17 cellular contexts compared by ENCODE assay signal in the genomic region with DNA sequence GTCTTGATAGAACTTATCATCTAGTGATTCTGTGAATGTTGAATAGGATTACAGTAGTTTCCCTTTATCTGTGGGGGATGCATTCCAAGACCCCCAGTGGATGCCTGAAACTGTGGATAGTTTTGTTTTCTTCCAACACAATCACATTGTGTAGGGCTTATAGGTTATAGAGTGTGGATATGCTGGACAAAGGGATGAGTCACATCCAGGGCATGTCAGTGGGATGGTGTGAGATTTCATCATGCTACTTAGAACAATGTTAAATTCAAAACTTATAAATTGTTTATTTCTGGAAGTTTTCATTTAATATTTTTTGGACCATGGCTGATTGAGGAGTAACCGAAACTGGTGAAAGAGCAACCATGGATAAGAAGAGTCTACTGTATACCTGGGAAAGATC.
DNase-seq lines count a peak whose midpoint lies in the region; ATAC-seq and TF ChIP-seq lines count a peak whose summit lies in the region.
"Had no signal": no experiment of that assay in that cellular context is flagged by ENCODE, and none has a peak within 500 bp of the region (broad histone marks: within the 10 kb centered on the region; RNA-seq: fewer than 3 reads in every experiment).

No MANE protein-coding gene starts in this region.

- H3K27ac ChIP-seq in GM23248: no peak overlapping the region
- H3K27ac ChIP-seq: lower lobe of right lung, SK-N-MC, thyroid gland had no signal

- no peaks in the 10 kb centered on the region for H3K36me3 Mint-ChIP-seq in osteocyte (ENCODE audit: unreplicated experiment)
- H3K36me3 Mint-ChIP-seq: CD4-positive, CD25-positive, alpha-beta regulatory T cell; natural killer cell treated with Interleukin-12 subunit alpha and Interleukin-12 subunit beta and Interleukin-15 and Interleukin-18, amount 100 ng/mL, for 72 hours had no signal

- no peaks in the 10 kb centered on the region for H3K9me2 ChIP-seq in GM23248 (ENCODE audit: insufficient read depth)

- DNase-seq in GM23248 (peak; percentile 61), fibroblast of gingiva (ENCODE audit: low read depth) (peak; percentile 66), osteocyte (ENCODE audit: extremely low spot score, unreplicated experiment) (no peak), cerebellum (ENCODE audit: low spot score) (no peak)
- no peak for DNase-seq in stimulated activated CD4-positive, alpha-beta T cell treated with anti-CD3 and anti-CD28 coated beads, Interleukin-1b, Interleukin-23, amount 100 ng/mL, for 48 hours
- DNase-seq: activated CD4-positive, alpha-beta memory T cell treated with anti-CD3 and anti-CD28 coated beads, Interleukin-2, amount 10 ng/mL, durations not matched to agents 7 days and 5 days; activated gamma-delta T cell; CD4-positive, CD25-positive, alpha-beta regulatory T cell; central memory CD4-positive, alpha-beta T cell; lower lobe of right lung; NCI-H1105 treated with DMSO at 0.1 percent for 48 hours; thyroid gland had no signal

- H2AFZ ChIP-seq in GM23248: no peak overlapping the region; the same call in 1 of the 2 replicates

- H3K27me3 Mint-ChIP-seq in osteocyte (ENCODE audit: unreplicated experiment): no peaks in the 10 kb centered on the region
- H3K27me3 Mint-ChIP-seq: activated CD4-positive, alpha-beta memory T cell treated with anti-CD3 and anti-CD28 coated beads, Interleukin-2, amount 10 ng/mL, durations not matched to agents 7 days and 5 days; CD4-positive, CD25-positive, alpha-beta regulatory T cell; natural killer cell treated with Interleukin-12 subunit alpha and Interleukin-12 subunit beta and Interleukin-15 and Interleukin-18, amount 100 ng/mL, for 72 hours had no signal

- H3K27me3 ChIP-seq in GM23248 (replicated peaks; ENCODE audit: insufficient read depth): no peaks in the 10 kb centered on the region
- H3K27me3 ChIP-seq: thyroid gland had no signal

- in situ Hi-C loops in GM23248 (cut with MboI): no loop called here

- no peak overlapping the region for H3K4me3 ChIP-seq in GM23248
- H3K4me3 ChIP-seq: lower lobe of right lung, SK-N-MC, thyroid gland had no signal

- 81 to 96% methylated on average over 1 of the region's 1 CpG for WGBS in GM23248 (ENCODE audit: low coverage in 1 of 2, low lambda C conversion rate in 2 of 2, missing lambda C conversion rate in 2 of 2), 2 experiments

- peak; percentile 81 for ATAC-seq in SK-N-SH treated with all-trans-retinoic acid at 6 μM for 48 hours
- no peak for ATAC-seq in GM21529 (IDR thresholded peaks at IDR 0.05; ENCODE audit: unreplicated experiment)
- no peak for ATAC-seq in HG03280 (IDR thresholded peaks at IDR 0.05; ENCODE audit: unreplicated experiment)
- ATAC-seq: lower lobe of right lung; natural killer cell treated with Interleukin-12 subunit alpha and Interleukin-12 subunit beta and Interleukin-15 and Interleukin-18, amount 100 ng/mL, for 72 hours had no signal

- TF ChIP-seq CTCF in osteocyte (IDR thresholded peaks at IDR 0.05): no peak

- peak overlapping the region; percentile 13 for H3K4me2 ChIP-seq in GM23248 (ENCODE audit: unreplicated experiment)

- H3K4me1 Mint-ChIP-seq in osteocyte (ENCODE audit: unreplicated experiment): peaks cover 11% of the 10 kb centered on the region
- H3K4me1 Mint-ChIP-seq: activated CD4-positive, alpha-beta memory T cell treated with anti-CD3 and anti-CD28 coated beads, Interleukin-2, amount 10 ng/mL, durations not matched to agents 7 days and 5 days; CD4-positive, CD25-positive, alpha-beta regulatory T cell had no signal

- H3K36me3 ChIP-seq in GM23248 (ENCODE audit: low read depth): no peaks in the 10 kb centered on the region
- H3K36me3 ChIP-seq: lower lobe of right lung, thyroid gland had no signal

- peak overlapping the region; percentile 71 for H3K27ac Mint-ChIP-seq in osteocyte (ENCODE audit: unreplicated experiment)
- H3K27ac Mint-ChIP-seq: activated CD4-positive, alpha-beta memory T cell treated with anti-CD3 and anti-CD28 coated beads, Interleukin-2, amount 10 ng/mL, durations not matched to agents 7 days and 5 days; CD4-positive, CD25-positive, alpha-beta regulatory T cell; natural killer cell treated with Interleukin-12 subunit alpha and Interleukin-12 subunit beta and Interleukin-15 and Interleukin-18, amount 100 ng/mL, for 72 hours had no signal

- H3K4me1 ChIP-seq in GM23248 (ENCODE audit: insufficient read depth): peaks cover 16% of the 10 kb centered on the region
- H3K4me1 ChIP-seq: lower lobe of right lung, thyroid gland had no signal

- no peak overlapping the region for H3K4me3 Mint-ChIP-seq in osteocyte (ENCODE audit: unreplicated experiment)
- H3K4me3 Mint-ChIP-seq: activated CD4-positive, alpha-beta memory T cell treated with anti-CD3 and anti-CD28 coated beads, Interleukin-2, amount 10 ng/mL, durations not matched to agents 7 days and 5 days; CD4-positive, CD25-positive, alpha-beta regulatory T cell; natural killer cell treated with Interleukin-12 subunit alpha and Interleukin-12 subunit beta and Interleukin-15 and Interleukin-18, amount 100 ng/mL, for 72 hours had no signal

- peaks cover 7% of the 10 kb centered on the region for H3K9me3 Mint-ChIP-seq in osteocyte (ENCODE audit: unreplicated experiment)
- H3K9me3 Mint-ChIP-seq: activated CD4-positive, alpha-beta memory T cell treated with anti-CD3 and anti-CD28 coated beads, Interleukin-2, amount 10 ng/mL, durations not matched to agents 7 days and 5 days had no signal

- no peaks in the 10 kb centered on the region for H3F3A ChIP-seq in GM23248 (ENCODE audit: insufficient read depth)

- no peaks in the 10 kb centered on the region for H3K9me3 ChIP-seq in GM23248 (ENCODE audit: low read depth)
- H3K9me3 ChIP-seq: lower lobe of right lung, thyroid gland had no signal

- H4K20me1 ChIP-seq in GM23248 (ENCODE audit: insufficient read depth): no peaks in the 10 kb centered on the region

- no peak overlapping the region for H3K9ac ChIP-seq in GM23248

- H3K79me2 ChIP-seq in GM23248 (ENCODE audit: insufficient read depth): no peaks in the 10 kb centered on the region

TF ChIP-seq in SK-N-SH treated with all-trans-retinoic acid at 6 μM for 48 hours, 23 proteins besides CTCF, POLR2A, EP300 and RAD21:
- TF ChIP-seq ARNTL (CRISPR knock-in tag; IDR thresholded peaks at IDR 0.05; ENCODE audit: borderline replicate concordance, low read depth): no peak
- TF ChIP-seq ZNF565 (CRISPR knock-in tag; conservative IDR thresholded peaks at IDR 0.05; ENCODE audit: low read depth): no peak
- no peak for TF ChIP-seq TOX (CRISPR knock-in tag; IDR thresholded peaks at IDR 0.05; ENCODE audit: borderline replicate concordance)
- no peak for TF ChIP-seq ESRRG (CRISPR knock-in tag; IDR thresholded peaks at IDR 0.05)
- TF ChIP-seq BACH2 (CRISPR knock-in tag; IDR thresholded peaks at IDR 0.05; ENCODE audit: borderline replicate concordance): no peak
- TF ChIP-seq CSDC2 (CRISPR knock-in tag; IDR thresholded peaks at IDR 0.05): no peak
- TF ChIP-seq CSRNP3 (CRISPR knock-in tag; IDR thresholded peaks at IDR 0.05): no peak
- TF ChIP-seq, protein P1, sequence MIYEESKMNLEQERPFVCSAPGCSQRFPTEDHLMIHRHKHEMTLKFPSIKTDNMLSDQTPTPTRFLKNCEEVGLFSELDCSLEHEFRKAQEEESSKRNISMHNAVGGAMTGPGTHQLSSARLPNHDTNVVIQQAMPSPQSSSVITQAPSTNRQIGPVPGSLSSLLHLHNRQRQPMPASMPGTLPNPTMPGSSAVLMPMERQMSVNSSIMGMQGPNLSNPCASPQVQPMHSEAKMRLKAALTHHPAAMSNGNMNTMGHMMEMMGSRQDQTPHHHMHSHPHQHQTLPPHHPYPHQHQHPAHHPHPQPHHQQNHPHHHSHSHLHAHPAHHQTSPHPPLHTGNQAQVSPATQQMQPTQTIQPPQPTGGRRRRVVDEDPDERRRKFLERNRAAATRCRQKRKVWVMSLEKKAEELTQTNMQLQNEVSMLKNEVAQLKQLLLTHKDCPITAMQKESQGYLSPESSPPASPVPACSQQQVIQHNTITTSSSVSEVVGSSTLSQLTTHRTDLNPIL (CRISPR knock-in tag; IDR thresholded peaks at IDR 0.05; ENCODE audit: low read depth): no peak
- TF ChIP-seq ZFP3 (CRISPR knock-in tag; IDR thresholded peaks at IDR 0.05): no peak
- TF ChIP-seq SNAI2 (CRISPR knock-in tag; IDR thresholded peaks at IDR 0.05): no peak
- no peak for TF ChIP-seq PPARA (CRISPR knock-in tag; IDR thresholded peaks at IDR 0.05; ENCODE audit: borderline replicate concordance)
- TF ChIP-seq OSR1 (CRISPR knock-in tag; IDR thresholded peaks at IDR 0.05): no peak
TF ChIP-seq in SK-N-SH treated with all-trans-retinoic acid at 6 μM for 48 hours: peak in this region for 0.

Comparison
In these comparisons a context has a peak if more than half of its experiments do, and no peak if none do; other contexts are left out.
1. DNase-seq: peak in GM23248 (single experiment) and fibroblast of gingiva (single experiment); none in osteocyte (single experiment), stimulated activated CD4-positive, alpha-beta T cell treated with anti-CD3 and anti-CD28 coated beads, Interleukin-1b, Interleukin-23, amount 100 ng/mL, for 48 hours (single experiment) and cerebellum (single experiment).